Comparison of ENCODE assay signal across 23 cellular contexts in the genomic region with DNA sequence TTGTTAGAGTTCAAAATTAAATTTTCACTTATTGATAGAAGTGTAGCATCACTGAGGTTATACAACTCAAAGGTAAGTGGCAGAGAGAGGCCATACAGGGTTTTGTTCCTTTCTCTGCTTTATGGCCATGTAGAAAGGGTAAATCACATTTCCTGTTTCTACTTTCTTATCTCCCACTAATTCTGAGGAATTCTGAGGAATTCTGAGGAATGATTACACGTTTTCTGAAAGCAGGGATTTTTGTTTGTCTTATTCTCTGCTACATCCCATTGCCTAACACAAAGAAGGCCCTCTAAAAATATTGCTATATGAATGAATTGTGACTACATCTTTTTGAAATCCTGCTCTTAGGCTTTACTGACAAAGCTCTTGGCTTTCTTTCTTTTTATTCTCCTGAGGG.
DNase-seq lines count a peak whose midpoint lies in the region; ATAC-seq, FAIRE-seq and TF ChIP-seq lines count a peak whose summit lies in the region.
"Had no signal": no experiment of that assay in that cellular context is flagged by ENCODE, and none has a peak within 500 bp of the region (broad histone marks: within the 10 kb centered on the region; RNA-seq: fewer than 3 reads in every experiment).

No MANE protein-coding gene starts in this region.

- intact Hi-C loops in Panc1 (cut with micrococcal nuclease; ENCODE audit: unreplicated experiment), result no loop called here
- intact Hi-C loops in endothelial cell of umbilical vein (cut with micrococcal nuclease), result loop anchor here (1.0 to 5.0 kb wide), 10 partner anchors 14 to 1327 kb away; no protein-coding TSS in a partner anchor

- dilution Hi-C loops in endothelial cell of umbilical vein (cut with MboI; ENCODE audit: extremely low pct_ligation_motif_present, low sequenced_read_pairs), result no loop called here

- TF ChIP-seq CTCF in Panc1 (IDR thresholded peaks at IDR 0.05) (no peak), endothelial cell of umbilical vein (IDR thresholded peaks at IDR 0.05; ENCODE audit: extremely low read depth in 1 of 2, insufficient read depth in 1 of 2, low read depth in 1 of 2, low read length in 2 of 2) (no peak)

- peak overlapping the region; percentile 94 for H3K4me2 ChIP-seq in endothelial cell of umbilical vein (ENCODE audit: insufficient read depth, low read length)
- H3K4me2 ChIP-seq: KMS-11 had no signal

- no peak for TF ChIP-seq POLR2A in endothelial cell of umbilical vein (IDR thresholded peaks at IDR 0.05; ENCODE audit: low read depth, low read length)

- H3K9me3 ChIP-seq in Panc1 (ENCODE audit: control insufficient read depth, insufficient read depth, low read depth, low read length) (0 out of 2 replicates have a peak, but pooled peaks cover 4% of the 10 kb centered on the region), endothelial cell of umbilical vein (replicated peaks; ENCODE audit: control insufficient read depth, insufficient read depth, low read length) (no peaks in the 10 kb centered on the region), mesodermal cell (ENCODE audit: control insufficient read depth, low read length) (no peaks in the 10 kb centered on the region), MG63 (no peaks in the 10 kb centered on the region)

- peak; percentile 6 for DNase-seq in EH (ENCODE audit: low read depth)
- DNase-seq in Panc1 (ENCODE audit: low read depth, low spot score), result no peak
- peak; percentile 51 for DNase-seq in endothelial cell of umbilical vein (ENCODE audit: low read depth, low spot score)
- DNase-seq in mesenteric fat pad (ENCODE audit: low spot score), result no peak
- no peak for DNase-seq in MG63
- DNase-seq: MV-4-11, NCI-H1105 treated with DMSO at 0.1 percent for 48 hours, NCI-H1694 treated with DMSO at 0.1 percent for 48 hours, NCI-H2081 treated with DMSO at 0.1 percent for 48 hours, NCI-H2171 treated with DMSO at 0.1 percent for 48 hours, NCI-H446, NCI-H526, OCI-M1, SHP77, SW 1271 had no signal

- H3K4me3 ChIP-seq in Panc1 (ENCODE audit: low read depth in 2 of 2, low read length in 2 of 2) (no peak overlapping the region), endothelial cell of umbilical vein (replicated peaks in 1 of 3; ENCODE audit: insufficient read depth in 1 of 3, low read depth in 1 of 3, low read length in 3 of 3) (no peak overlapping the region), mesodermal cell (ENCODE audit: extremely low read depth, insufficient read depth, low read length, poor library complexity, severe bottlenecking) (no peak overlapping the region), MG63 (no peak overlapping the region)
- H3K4me3 ChIP-seq: SK-N-MC had no signal

- POLR2A ChIA-PET in Panc1 (lab: Charles Lee) (no interaction called here), endothelial cell of umbilical vein (lab: Charles Lee) (no interaction called here)

- CTCF ChIA-PET in Panc1 (lab: Charles Lee) (no interaction called here), endothelial cell of umbilical vein (lab: Charles Lee) (no interaction called here)

- peak overlapping the region; percentile 61 for H2AFZ ChIP-seq in endothelial cell of umbilical vein (ENCODE audit: low read depth, low read length)

- ATAC-seq in Panc1, result no peak
- no peak for ATAC-seq in HG03095 (IDR thresholded peaks at IDR 0.05; ENCODE audit: unreplicated experiment)
- ATAC-seq in HG02840 (IDR thresholded peaks at IDR 0.05; ENCODE audit: low FRiP score, unreplicated experiment), result no peak

- H3K27me3 ChIP-seq in Panc1 (ENCODE audit: control insufficient read depth, insufficient read depth, low read length) (no peaks in the 10 kb centered on the region), endothelial cell of umbilical vein (ENCODE audit: control insufficient read depth in 2 of 2, insufficient read depth in 2 of 2, low read length in 2 of 2) (no peaks in the 10 kb centered on the region), MG63 (no peaks in the 10 kb centered on the region)

- BruUV-seq in Panc1 (replicated peaks; lab: Mats Ljungman, UMichigan), result no TSS peak
- BruUV-seq in endothelial cell of umbilical vein (replicated peaks; lab: Mats Ljungman, UMichigan), result no TSS peak

- WGBS in mesodermal cell (ENCODE audit: insufficient coverage in 2 of 2), 2 experiments, result no CpG with 5 or more reads among the region's 1 CpG

- H3K27ac ChIP-seq in Panc1 (ENCODE audit: low read length), result peak overlapping the region; percentile 12; the same call in 1 of the 2 replicates
- peak overlapping the region; percentile 81 for H3K27ac ChIP-seq in endothelial cell of umbilical vein (ENCODE audit: insufficient read depth, low read depth, low read length)
- peak overlapping the region; percentile 62 for H3K27ac ChIP-seq in mesodermal cell (ENCODE audit: low read depth, low read length, severe bottlenecking)
- H3K27ac ChIP-seq: KMS-11, SK-N-MC had no signal

- no peaks in the 10 kb centered on the region for H3K79me2 ChIP-seq in endothelial cell of umbilical vein (ENCODE audit: control insufficient read depth, insufficient read depth, low read length)

- peak; percentile 35 for FAIRE-seq in endothelial cell of umbilical vein (lab: Jason Lieb, UNC)
- FAIRE-seq: A204.1, H54, HTR-8/SVneo had no signal

- no peaks in the 10 kb centered on the region for H3K9me1 ChIP-seq in endothelial cell of umbilical vein (replicated peaks; ENCODE audit: control insufficient read depth, extremely low read depth, insufficient read depth, low read length)

- H3K36me3 ChIP-seq in Panc1 (ENCODE audit: control insufficient read depth, insufficient read depth, low read length), result no peaks in the 10 kb centered on the region
- H3K36me3 ChIP-seq in endothelial cell of umbilical vein (ENCODE audit: control insufficient read depth in 2 of 2, extremely low read depth in 1 of 2, insufficient read depth in 2 of 2, low read length in 2 of 2), result no peaks in the 10 kb centered on the region
- no peaks in the 10 kb centered on the region for H3K36me3 ChIP-seq in mesodermal cell (ENCODE audit: control insufficient read depth, insufficient read depth, low read length)
- H3K36me3 ChIP-seq in MG63, result no peaks in the 10 kb centered on the region

- no peaks in the 10 kb centered on the region for H4K20me1 ChIP-seq in endothelial cell of umbilical vein (replicated peaks; ENCODE audit: control insufficient read depth, extremely low read depth, insufficient read depth, low read length)

- in situ Hi-C loops in Panc1 (cut with HindIII; ENCODE audit: low pct_unique_long_range_greater_than_20kb, low sequenced_read_pairs), result no loop called here

- no peaks in the 10 kb centered on the region; the same call in 1 of the 2 replicates for H3K4me1 ChIP-seq in Panc1 (ENCODE audit: control insufficient read depth, insufficient read depth, low read length)
- H3K4me1 ChIP-seq in endothelial cell of umbilical vein (ENCODE audit: control insufficient read depth, extremely low read depth, insufficient read depth, low read length), result peaks cover 22% of the 10 kb centered on the region
- H3K4me1 ChIP-seq in mesodermal cell (ENCODE audit: control insufficient read depth, insufficient read depth, low read length, poor library complexity, severe bottlenecking), result peaks cover 9% of the 10 kb centered on the region

- H3K9ac ChIP-seq in endothelial cell of umbilical vein (replicated peaks; ENCODE audit: extremely low read depth, insufficient read depth, low read length), result peak overlapping the region; percentile 59
- H3K9ac ChIP-seq: KMS-11 had no signal

TF ChIP-seq in endothelial cell of umbilical vein, 7 proteins besides CTCF, POLR2A, EP300 and RAD21:
- TF ChIP-seq GATA2 (IDR thresholded peaks at IDR 0.05; ENCODE audit: insufficient read depth, insufficient read length, low read depth, low read length), result peak; percentile 49
- no peak for TF ChIP-seq POLR2AphosphoS5 (IDR thresholded peaks at IDR 0.05; ENCODE audit: insufficient read depth, low read depth, low read length)
TF ChIP-seq in endothelial cell of umbilical vein: peak in this region for 1.

Comparison
In these comparisons a context has a peak if more than half of its experiments do, and no peak if none do; other contexts are left out.
1. DNase-seq: peak in EH (single experiment) and endothelial cell of umbilical vein (single experiment); none in Panc1 (single experiment), mesenteric fat pad (single experiment) and MG63 (single experiment).
2. H3K27ac ChIP-seq: peak in every context shown above with its lines; median percentile 81 in endothelial cell of umbilical vein; 62 in mesodermal cell; 12 in Panc1.